ENCODE assay signal across 29 cellular contexts in the genomic region with DNA sequence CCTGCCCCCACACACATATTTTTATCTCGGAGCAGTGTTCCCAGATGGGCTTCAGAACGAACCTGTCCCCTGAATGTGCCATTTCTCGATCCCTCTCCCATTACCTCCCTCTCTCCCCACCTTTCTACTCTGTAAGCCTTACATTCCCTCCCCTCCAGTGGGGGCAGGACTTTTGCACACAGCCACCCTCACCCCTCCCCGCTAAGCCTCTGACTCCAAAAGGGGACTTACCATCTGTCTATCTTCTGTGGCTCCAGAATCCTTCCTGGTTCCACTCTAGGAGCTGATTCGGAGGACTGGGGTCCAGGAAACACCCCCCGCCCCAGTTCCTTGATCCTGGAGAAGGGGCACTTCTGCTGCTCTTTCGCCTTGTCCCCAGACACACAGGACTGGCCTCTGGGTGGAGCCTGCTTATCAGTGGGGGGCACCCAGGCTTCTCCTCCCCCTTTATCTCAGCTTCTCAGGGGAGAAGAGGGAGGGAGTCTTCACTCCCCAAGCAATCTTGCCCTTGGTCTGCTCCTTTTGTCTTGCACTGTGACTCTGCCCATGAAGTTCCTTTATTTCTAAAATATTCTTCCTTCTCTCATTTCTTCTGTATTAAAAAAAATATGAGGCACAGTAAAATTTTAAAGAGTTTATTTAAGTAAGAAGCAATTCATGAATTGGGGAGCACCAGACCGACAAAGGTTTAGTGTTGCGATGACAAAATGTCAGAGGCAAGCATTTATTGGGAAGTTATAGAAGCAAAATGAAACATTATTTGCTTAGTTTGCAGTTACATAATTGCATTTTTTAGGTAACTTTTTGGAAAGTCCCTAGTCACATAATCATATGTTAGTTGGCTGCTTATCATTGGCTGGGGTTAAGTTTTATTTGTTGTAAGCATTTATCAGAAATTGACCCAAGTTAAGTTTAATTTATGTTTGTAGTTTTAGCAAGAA. TPM values are rescaled to one million over a fixed set of nuclear protein-coding genes. Genes with fewer than 3 reads are reported as not detected.
DNase-seq lines count a peak whose midpoint lies in the region; ATAC-seq and TF ChIP-seq lines count a peak whose summit lies in the region.
"Had no signal": no experiment of that assay in that cellular context is flagged by ENCODE, and none has a peak within 500 bp of the region (broad histone marks: within the 10 kb centered on the region; RNA-seq: fewer than 3 reads in every experiment).

A gene with protein sequence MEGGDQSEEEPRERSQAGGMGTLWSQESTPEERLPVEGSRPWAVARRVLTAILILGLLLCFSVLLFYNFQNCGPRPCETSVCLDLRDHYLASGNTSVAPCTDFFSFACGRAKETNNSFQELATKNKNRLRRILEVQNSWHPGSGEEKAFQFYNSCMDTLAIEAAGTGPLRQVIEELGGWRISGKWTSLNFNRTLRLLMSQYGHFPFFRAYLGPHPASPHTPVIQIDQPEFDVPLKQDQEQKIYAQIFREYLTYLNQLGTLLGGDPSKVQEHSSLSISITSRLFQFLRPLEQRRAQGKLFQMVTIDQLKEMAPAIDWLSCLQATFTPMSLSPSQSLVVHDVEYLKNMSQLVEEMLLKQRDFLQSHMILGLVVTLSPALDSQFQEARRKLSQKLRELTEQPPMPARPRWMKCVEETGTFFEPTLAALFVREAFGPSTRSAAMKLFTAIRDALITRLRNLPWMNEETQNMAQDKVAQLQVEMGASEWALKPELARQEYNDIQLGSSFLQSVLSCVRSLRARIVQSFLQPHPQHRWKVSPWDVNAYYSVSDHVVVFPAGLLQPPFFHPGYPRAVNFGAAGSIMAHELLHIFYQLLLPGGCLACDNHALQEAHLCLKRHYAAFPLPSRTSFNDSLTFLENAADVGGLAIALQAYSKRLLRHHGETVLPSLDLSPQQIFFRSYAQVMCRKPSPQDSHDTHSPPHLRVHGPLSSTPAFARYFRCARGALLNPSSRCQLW (minus strand): TSS at position 391 of the 941 bp plus-strand sequence. CDS start 157 bp downstream, at position 234.

- H4K20me1 ChIP-seq in BLaER1 (no peaks in the 10 kb centered on the region), Karpas-422 (ENCODE audit: insufficient read depth, low read depth, low read length) (no peaks in the 10 kb centered on the region)

- TF ChIP-seq CTCF in WERI-Rb-1 (IDR thresholded peaks at IDR 0.05; ENCODE audit: low read depth, low read length): no peak

- H3K9ac ChIP-seq in BLaER1 (no peak within 1 kb of the TSS), HUES6 (ENCODE audit: low read length) (peak within 1 kb of the TSS; percentile 11), Karpas-422 (ENCODE audit: low read length) (no peak within 1 kb of the TSS)

- H3K9me2 ChIP-seq in Karpas-422 (replicated peaks; ENCODE audit: insufficient read depth, low read length): no peaks in the 10 kb centered on the region

- H3K27ac ChIP-seq in BLaER1: peak within 1 kb of the TSS; percentile 14; the same call in 1 of the 2 replicates
- no peak within 1 kb of the TSS for H3K27ac ChIP-seq in HUES6 (ENCODE audit: low read depth, low read length)
- H3K27ac ChIP-seq in WERI-Rb-1: peak within 1 kb of the TSS; percentile 87
- H3K27ac ChIP-seq in Karpas-422 (ENCODE audit: low read length): no peak within 1 kb of the TSS
- H3K27ac ChIP-seq: brain microvascular endothelial cell, left lung, Peyer's patch, thoracic aorta, uterus had no signal

- H3K27me3 ChIP-seq in BLaER1: no peaks in the 10 kb centered on the region
- H3K27me3 ChIP-seq in HUES6 (ENCODE audit: control insufficient read depth, insufficient read depth, low read length): no peaks in the 10 kb centered on the region
- H3K27me3 ChIP-seq in WERI-Rb-1 (ENCODE audit: insufficient read depth, low read depth, severe bottlenecking): no peaks in the 10 kb centered on the region
- no peaks in the 10 kb centered on the region for H3K27me3 ChIP-seq in Karpas-422 (ENCODE audit: low read length)
- H3K27me3 ChIP-seq: Peyer's patch, uterus had no signal

- no peaks in the 10 kb centered on the region for H3K79me2 ChIP-seq in Karpas-422 (ENCODE audit: low read length)

- peaks cover 12% of the 10 kb centered on the region for H3K9me3 ChIP-seq in BLaER1
- H3K9me3 ChIP-seq in HUES6 (ENCODE audit: control insufficient read depth, insufficient read depth, low read depth, low read length): no peaks in the 10 kb centered on the region
- no peaks in the 10 kb centered on the region for H3K9me3 ChIP-seq in WERI-Rb-1 (ENCODE audit: severe bottlenecking)
- no peaks in the 10 kb centered on the region for H3K9me3 ChIP-seq in Karpas-422 (ENCODE audit: low read length)
- H3K9me3 ChIP-seq: left lung, Peyer's patch, thoracic aorta, uterus had no signal

- no peak within 1 kb of the TSS for H2AFZ ChIP-seq in Karpas-422 (ENCODE audit: low read length)

- DNase-seq in WERI-Rb-1 (peak; percentile 86), inferior parietal cortex (ENCODE audit: extremely low spot score) (peak; percentile 25), cerebellar cortex (ENCODE audit: low spot score) (no peak), Karpas-422 (no peak), NCI-H510A (lab: John Stamatoyannopoulos, UW) (no peak)
- DNase-seq: activated CD4-positive, alpha-beta T cell treated with anti-CD3 and anti-CD28 coated beads for 4 hours; activated naive CD4-positive, alpha-beta T cell treated with anti-CD3 and anti-CD28 coated beads, Interleukin-2, amount 10 ng/mL, durations not matched to agents 7 days and 5 days; amniotic stem cell; brain microvascular endothelial cell; COR-L47; islet precursor cell; left lung; NCI-H1694; NCI-H2171; NCI-H510A treated with DMSO at 0.1 percent for 48 hours; Peyer's patch; posterior cingulate gyrus; right cardiac atrium; SHP77; stimulated activated naive CD4-positive, alpha-beta T cell treated with Interleukin-2 at 50 U/mL for 16 hours; T-helper 17 cell; uterus had no signal

- no peak within 1 kb of the TSS for H3K4me3 ChIP-seq in BLaER1
- peak within 1 kb of the TSS; percentile 42; the same call in 1 of the 2 replicates for H3K4me3 ChIP-seq in HUES6 (ENCODE audit: low read depth, low read length)
- H3K4me3 ChIP-seq in WERI-Rb-1 (ENCODE audit: low read depth, low read length): peak within 1 kb of the TSS; percentile 34
- H3K4me3 ChIP-seq in Karpas-422 (ENCODE audit: low read length): no peak within 1 kb of the TSS
- H3K4me3 ChIP-seq: left lung, Peyer's patch, smooth muscle cell, thoracic aorta, uterus had no signal

- no peaks in the 10 kb centered on the region for H3K36me3 ChIP-seq in BLaER1
- H3K36me3 ChIP-seq in HUES6 (ENCODE audit: control insufficient read depth, insufficient read depth, low read length): no peaks in the 10 kb centered on the region
- no peaks in the 10 kb centered on the region; the same call in 1 of the 2 replicates for H3K36me3 ChIP-seq in WERI-Rb-1
- H3K36me3 ChIP-seq in Karpas-422 (ENCODE audit: insufficient read depth, low read length): no peaks in the 10 kb centered on the region
- H3K36me3 ChIP-seq: brain microvascular endothelial cell, left lung, Peyer's patch, thoracic aorta, uterus had no signal

- H3K4me2 ChIP-seq in BLaER1: peak within 1 kb of the TSS; percentile 36
- H3K4me2 ChIP-seq in Karpas-422 (ENCODE audit: low read depth, low read length, poor library complexity, severe bottlenecking): no peak within 1 kb of the TSS
- H3K4me2 ChIP-seq: smooth muscle cell had no signal

- H3K4me1 ChIP-seq in BLaER1 (peaks cover 11% of the 10 kb centered on the region), HUES6 (ENCODE audit: control insufficient read depth, insufficient read depth, low read length) (peaks cover 35% of the 10 kb centered on the region), Karpas-422 (ENCODE audit: low read length) (no peaks in the 10 kb centered on the region)
- H3K4me1 ChIP-seq: left lung, Peyer's patch, uterus had no signal

- no peak for ATAC-seq in GM21367 (IDR thresholded peaks at IDR 0.05; ENCODE audit: unreplicated experiment)
- ATAC-seq: activated T-helper 17 cell treated with anti-CD3 and anti-CD28 coated beads, Interleukin-2, amount 50 U/mL, for 72 hours; left lung; right cardiac atrium; T-helper 17 cell had no signal

RNA-seq across cellular contexts. Expression of the gene that starts here (rescaled TPM):
- total RNA-seq in Karpas-422 (2014; rRNA removed; shearing (Covaris generic); ENCODE audit: low replicate concordance): 0.36 TPM in 1 of 2 replicates, not detected in the other
- total RNA-seq: G401, Peyer's patch, thoracic aorta had no signal

Comparison
In these comparisons a context has a peak if more than half of its experiments do, and no peak if none do; other contexts are left out.
1. H3K27ac ChIP-seq: peak in BLaER1 (single experiment) and WERI-Rb-1 (single experiment); none in HUES6 (single experiment) and Karpas-422 (single experiment).
2. H3K4me3 ChIP-seq: peak in HUES6 (single experiment) and WERI-Rb-1 (single experiment); none in BLaER1 (single experiment) and Karpas-422 (single experiment).
3. DNase-seq: peak in WERI-Rb-1 (single experiment) and inferior parietal cortex (single experiment); none in cerebellar cortex (single experiment), Karpas-422 (single experiment) and NCI-H510A (single experiment).